ENCODE assay signal across 9 cellular contexts in genomic region chr16:87966685-87967185, GRCh38. TPM values are rescaled to one million over a fixed set of nuclear protein-coding genes. Genes with fewer than 3 reads are reported as not detected.
A peak's percentile ranks its signal among the peaks of the same experiment; 100 is the strongest.
DNase-seq lines count a peak whose midpoint lies in the region; ATAC-seq and TF ChIP-seq lines count a peak whose summit lies in the region.
"Had no signal": no experiment of that assay in that cellular context is flagged by ENCODE, and none has a peak within 500 bp of the region (broad histone marks: within the 10 kb centered on the region; RNA-seq: fewer than 3 reads in every experiment).

No MANE protein-coding gene starts in this region.

- no peak overlapping the region for H2BK120ac ChIP-seq in H9 (ENCODE audit: low read depth, low read length, poor library complexity, severe bottlenecking)

- no peak overlapping the region for H3K27ac ChIP-seq in H9 (ENCODE audit: insufficient read length, low read depth, low read length)
- H3K27ac ChIP-seq in hepatocyte = peak overlapping the region; percentile 81
- H3K27ac ChIP-seq in skeletal muscle tissue (ENCODE audit: low read depth, low read length) = peak overlapping the region; percentile 80
- no peak overlapping the region for H3K27ac ChIP-seq in WERI-Rb-1
- H3K27ac ChIP-seq: cardiac muscle cell had no signal

- H3K4me1 ChIP-seq in H9 (ENCODE audit: insufficient read depth, low read length) (no peaks in the 10 kb centered on the region), hepatocyte (ENCODE audit: insufficient read depth) (peaks cover 13% of the 10 kb centered on the region), skeletal muscle tissue (ENCODE audit: control insufficient read depth in 3 of 3, insufficient read depth in 3 of 3, low read length in 3 of 3) (peaks cover 25 to 28% (median 27%) of the 10 kb centered on the region in 3 donors)

- peaks cover 10% of the 10 kb centered on the region in 2 experiments for H3K9me3 Mint-ChIP-seq in H9
- peaks cover 10% of the 10 kb centered on the region for H3K9me3 Mint-ChIP-seq in activated naive CD8-positive, alpha-beta T cell treated with anti-CD3 and anti-CD28 coated beads, Interleukin-2, amount 50 U/mL, for 24 hours

- no peaks in the 10 kb centered on the region for H4K20me1 ChIP-seq in H9 (ENCODE audit: control insufficient read depth, insufficient read depth, insufficient read length)
- no peaks in the 10 kb centered on the region for H4K20me1 ChIP-seq in hepatocyte (ENCODE audit: insufficient read depth, poor library complexity, severe bottlenecking)

- no peak for ATAC-seq in activated naive CD8-positive, alpha-beta T cell treated with anti-CD3 and anti-CD28 coated beads, Interleukin-2, amount 50 U/mL, for 24 hours

- H3K4me3 Mint-ChIP-seq in H9 = no peak overlapping the region
- H3K4me3 Mint-ChIP-seq in activated naive CD8-positive, alpha-beta T cell treated with anti-CD3 and anti-CD28 coated beads, Interleukin-2, amount 50 U/mL, for 24 hours = peak overlapping the region; percentile 6

- H2BK15ac ChIP-seq in H9 (ENCODE audit: low read depth, low read length) = no peak overlapping the region

- peaks cover 1% of the 10 kb centered on the region; the same call in 1 of the 2 replicates for H3K27me3 Mint-ChIP-seq in H9 (ENCODE audit: low read depth)
- no peaks in the 10 kb centered on the region for H3K27me3 Mint-ChIP-seq in activated naive CD8-positive, alpha-beta T cell treated with anti-CD3 and anti-CD28 coated beads, Interleukin-2, amount 50 U/mL, for 24 hours

- no peak overlapping the region for H4K91ac ChIP-seq in H9 (ENCODE audit: insufficient read length, low read depth, low read length)

- H2BK12ac ChIP-seq in H9 (ENCODE audit: insufficient read length, low read depth, low read length) = no peak overlapping the region

- H3K4me2 ChIP-seq in H9 (ENCODE audit: insufficient read depth, insufficient read length, low read length) = no peak overlapping the region
- H3K4me2 ChIP-seq in hepatocyte = peak overlapping the region; percentile 48

- H3T11ph ChIP-seq in H9 (ENCODE audit: low read length) = no peak overlapping the region

- H3K36me3 Mint-ChIP-seq in H9 (ENCODE audit: insufficient read depth in 1 of 3, low read depth in 3 of 3) = peaks cover 11 to 17% (median 17%) of the 10 kb centered on the region in 3 experiments
- peaks cover 29% of the 10 kb centered on the region for H3K36me3 Mint-ChIP-seq in activated naive CD8-positive, alpha-beta T cell treated with anti-CD3 and anti-CD28 coated beads, Interleukin-2, amount 50 U/mL, for 24 hours (ENCODE audit: low read depth)

- WGBS in H9 (ENCODE audit: extremely low coverage, insufficient read length, low lambda C conversion rate) = no CpG with 5 or more reads among the region's 14 CpGs
- WGBS in hepatocyte (ENCODE audit: low lambda C conversion rate, missing lambda C conversion rate) = 50% methylated on average over 14 of the region's 14 CpGs

- no peak overlapping the region for H3K18ac ChIP-seq in H9 (ENCODE audit: insufficient read length, low read depth, low read length)

- H2BK20ac ChIP-seq in H9 (ENCODE audit: low read depth, low read length, poor library complexity, severe bottlenecking) = no peak overlapping the region

- H3K79me2 ChIP-seq in H9 (ENCODE audit: insufficient read depth, low read length) (peaks cover 25% of the 10 kb centered on the region; the same call in 1 of the 2 replicates), hepatocyte (peaks cover 84% of the 10 kb centered on the region)

- peak overlapping the region in 2 of 3 experiments; percentile 25 to 86; a peak in 5 of 7 replicates for H3K27ac Mint-ChIP-seq in H9
- H3K27ac Mint-ChIP-seq in activated naive CD8-positive, alpha-beta T cell treated with anti-CD3 and anti-CD28 coated beads, Interleukin-2, amount 50 U/mL, for 24 hours = peak overlapping the region; percentile 80

- H3K4ac ChIP-seq in H9 (ENCODE audit: low read depth, low read length) = no peak overlapping the region

- H2BK5ac ChIP-seq in H9 (ENCODE audit: insufficient read length, low read length) = no peak overlapping the region

- no peak overlapping the region for H3K14ac ChIP-seq in H9 (ENCODE audit: insufficient read depth, low read length)

- H3K27me3 ChIP-seq in H9 (ENCODE audit: insufficient read depth, low read length) (no peaks in the 10 kb centered on the region; the same call in 1 of the 2 replicates), hepatocyte (no peaks in the 10 kb centered on the region), skeletal muscle tissue (ENCODE audit: control insufficient read depth in 3 of 3, insufficient read depth in 3 of 3, low read length in 3 of 3) (no peaks in the 10 kb centered on the region), WERI-Rb-1 (ENCODE audit: insufficient read depth, low read depth, severe bottlenecking) (no peaks in the 10 kb centered on the region)
- H3K27me3 ChIP-seq: cardiac muscle cell had no signal

- no peak overlapping the region for H2AK5ac ChIP-seq in H9 (ENCODE audit: insufficient read length, low read length)

- no peak overlapping the region for H3K23ac ChIP-seq in H9 (ENCODE audit: insufficient read length, low read depth, low read length)

- H3K79me1 ChIP-seq in H9 (ENCODE audit: insufficient read depth, low read depth, low read length, poor library complexity, severe bottlenecking) = peaks cover 11% of the 10 kb centered on the region

- H3K36me3 ChIP-seq in hepatocyte (replicated peaks; ENCODE audit: insufficient read depth, low read depth) = no peaks in the 10 kb centered on the region
- peaks cover 0 to 4% (median 3%) of the 10 kb centered on the region in 3 donors for H3K36me3 ChIP-seq in skeletal muscle tissue (ENCODE audit: control insufficient read depth in 3 of 3, insufficient read depth in 3 of 3, low read length in 3 of 3)
- H3K36me3 ChIP-seq in WERI-Rb-1 = no peaks in the 10 kb centered on the region
- H3K36me3 ChIP-seq: cardiac muscle cell had no signal

- no peaks in the 10 kb centered on the region for H3K9me2 ChIP-seq in hepatocyte (replicated peaks; ENCODE audit: insufficient read depth)

- H3K4me1 Mint-ChIP-seq in H9 = peaks cover 21 to 23% of the 10 kb centered on the region in 2 experiments
- H3K4me1 Mint-ChIP-seq in activated naive CD8-positive, alpha-beta T cell treated with anti-CD3 and anti-CD28 coated beads, Interleukin-2, amount 50 U/mL, for 24 hours = peaks cover 68% of the 10 kb centered on the region

- H3K56ac ChIP-seq in H9 (ENCODE audit: insufficient read length, low read depth, low read length) = no peak overlapping the region

- DNase-seq in H9 (no peak), hepatocyte (ENCODE audit: low spot score) (peak; percentile 52), DMS53 treated with DMSO at 0.1 percent for 48 hours (lab: John Stamatoyannopoulos, UW; ENCODE audit: unreplicated experiment) (no peak), WERI-Rb-1 (no peak)
- DNase-seq in activated naive CD8-positive, alpha-beta T cell treated with anti-CD3 and anti-CD28 coated beads, Interleukin-2, amount 50 U/mL, for 24 hours = no peak
- no peak for DNase-seq in stimulated activated CD4-positive, alpha-beta T cell treated with anti-CD3 and anti-CD28 coated beads, Interleukin-1b, Interleukin-23, amount 100 ng/mL, for 48 hours
- no peak for DNase-seq in activated CD4-positive, alpha-beta T cell treated with anti-CD3 and anti-CD28 coated beads for 1 hour

- no peak overlapping the region for H3K4me3 ChIP-seq in hepatocyte
- H3K4me3 ChIP-seq in skeletal muscle tissue (ENCODE audit: low read length in 3 of 3) = peak overlapping the region in 2 of 3 donors; percentile 29 to 31
- H3K4me3 ChIP-seq in WERI-Rb-1 (ENCODE audit: low read depth, low read length) = no peak overlapping the region
- H3K4me3 ChIP-seq: cardiac muscle cell had no signal

- no peak overlapping the region for H3K9ac ChIP-seq in H9 (ENCODE audit: extremely low read depth, insufficient read length, low read length)
- H3K9ac ChIP-seq in skeletal muscle tissue (ENCODE audit: low read depth in 1 of 3, low read length in 3 of 3) = peak overlapping the region; percentile 26 to 69 (median 51)

- H3K23me2 ChIP-seq in H9 (ENCODE audit: insufficient read length, low read depth, low read length, poor library complexity, severe bottlenecking) = no peaks in the 10 kb centered on the region

- H2AFZ ChIP-seq in H9 (ENCODE audit: low read length) (no peak overlapping the region), hepatocyte (peak overlapping the region; percentile 9)

- H4K5ac ChIP-seq in H9 (ENCODE audit: insufficient read length, low read depth, low read length) = no peak overlapping the region

- no peak overlapping the region for H4K8ac ChIP-seq in H9 (replicated peaks; ENCODE audit: insufficient read length, low read depth, low read length)

- H3K9me3 ChIP-seq in H9 (ENCODE audit: control insufficient read depth, low read depth, low read length) = no peaks in the 10 kb centered on the region
- peaks cover 2% of the 10 kb centered on the region for H3K9me3 ChIP-seq in hepatocyte (ENCODE audit: low read depth)
- peaks cover 0 to 2% (median 1%) of the 10 kb centered on the region in 3 donors for H3K9me3 ChIP-seq in skeletal muscle tissue (ENCODE audit: control insufficient read depth in 3 of 3, low read length in 3 of 3)
- H3K9me3 ChIP-seq in WERI-Rb-1 (ENCODE audit: severe bottlenecking) = no peaks in the 10 kb centered on the region

- TF ChIP-seq CTCF in H9 (conservative IDR thresholded peaks at IDR 0.05) (no peak), hepatocyte (IDR thresholded peaks at IDR 0.05; ENCODE audit: poor library complexity) (no peak), WERI-Rb-1 (IDR thresholded peaks at IDR 0.05; ENCODE audit: low read depth, low read length) (no peak)

RNA-seq across cellular contexts. Expression of gene BANP, which starts 15.5 kb away (rescaled TPM):
- total RNA-seq in H9 (2021) = 24.3 and 24.9 TPM in 2 replicates
- total RNA-seq in hepatocyte = 17.9 and 23.8 TPM in 2 replicates
- polyA plus RNA-seq in hepatocyte = 17.3 and 22.8 TPM in 2 replicates
- total RNA-seq in skeletal muscle tissue = 28.2 TPM

RNA-seq across cellular contexts. Expression of gene CA5A, which starts 30.4 kb away (rescaled TPM):
- total RNA-seq in H9 (2021) = not detected in 2 replicates
- total RNA-seq in hepatocyte = 1.7 and 1.9 TPM in 2 replicates
- polyA plus RNA-seq in hepatocyte = 0.91 and 1.0 TPM in 2 replicates
- not detected for total RNA-seq in skeletal muscle tissue
- total RNA-seq: cardiac muscle cell had no signal
- polyA plus RNA-seq: cardiac muscle cell had no signal

Comparison
In these comparisons a context has a peak if more than half of its experiments do, and no peak if none do; other contexts are left out.
1. H3K27ac ChIP-seq: peak in hepatocyte (single experiment) and skeletal muscle tissue (single experiment); none in H9 (single experiment) and WERI-Rb-1 (single experiment).
2. H3K4me3 ChIP-seq: peak in skeletal muscle tissue (2 of 3); none in hepatocyte (single experiment) and WERI-Rb-1 (single experiment).